In the genomic region with DNA sequence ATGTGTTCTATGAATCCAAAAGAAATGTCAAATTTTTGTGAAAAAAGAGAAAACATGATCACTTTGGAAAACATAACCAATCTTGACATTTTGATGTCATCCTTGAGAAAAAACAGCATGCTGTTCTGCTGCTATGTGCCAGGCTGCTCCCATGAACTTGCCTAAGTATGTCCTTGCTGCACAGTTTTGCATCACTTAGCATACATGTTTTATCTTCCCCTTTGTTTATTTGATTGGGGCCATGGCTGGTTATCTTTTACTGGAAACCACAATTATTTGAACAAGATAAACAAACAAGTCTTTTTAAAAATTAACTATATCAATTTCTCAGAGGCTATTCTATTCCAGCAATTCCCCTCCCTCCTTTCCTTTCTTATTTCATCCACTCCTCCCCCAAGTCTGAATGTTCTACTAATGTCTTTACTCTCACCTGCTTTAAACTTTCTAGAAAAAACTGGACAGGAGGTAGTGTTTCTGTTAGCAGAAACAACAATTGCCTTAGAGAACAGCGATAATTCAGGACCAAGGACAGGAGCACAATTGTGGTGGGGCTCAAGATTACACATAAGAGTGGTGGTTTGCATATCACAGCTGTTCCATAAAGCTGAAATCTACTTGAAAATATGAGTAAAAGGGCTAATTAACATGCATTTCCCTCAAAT, we compare ENCODE assay signal across 1 cellular context.
TF ChIP-seq lines count a peak whose summit lies in the region.

No MANE protein-coding gene starts in this region.

TF ChIP-seq in HepG2, 621 proteins besides CTCF, POLR2A, EP300 and RAD21 (continued from another document):
- TF ChIP-seq CREM (IDR thresholded peaks at IDR 0.05) (no peak), CREM (CRISPR knock-in tag; IDR thresholded peaks at IDR 0.05) (no peak), RFX3 (CRISPR knock-in tag; IDR thresholded peaks at IDR 0.05) (no peak), ARID3A (IDR thresholded peaks at IDR 0.05; ENCODE audit: low read depth, low read length) (peak; percentile 62; the same call in 1 of the 2 replicates), HMG20B (CRISPR knock-in tag; conservative IDR thresholded peaks at IDR 0.05) (no peak)
